Comparison of ENCODE assay signal across 3 cellular contexts in the genomic region with DNA sequence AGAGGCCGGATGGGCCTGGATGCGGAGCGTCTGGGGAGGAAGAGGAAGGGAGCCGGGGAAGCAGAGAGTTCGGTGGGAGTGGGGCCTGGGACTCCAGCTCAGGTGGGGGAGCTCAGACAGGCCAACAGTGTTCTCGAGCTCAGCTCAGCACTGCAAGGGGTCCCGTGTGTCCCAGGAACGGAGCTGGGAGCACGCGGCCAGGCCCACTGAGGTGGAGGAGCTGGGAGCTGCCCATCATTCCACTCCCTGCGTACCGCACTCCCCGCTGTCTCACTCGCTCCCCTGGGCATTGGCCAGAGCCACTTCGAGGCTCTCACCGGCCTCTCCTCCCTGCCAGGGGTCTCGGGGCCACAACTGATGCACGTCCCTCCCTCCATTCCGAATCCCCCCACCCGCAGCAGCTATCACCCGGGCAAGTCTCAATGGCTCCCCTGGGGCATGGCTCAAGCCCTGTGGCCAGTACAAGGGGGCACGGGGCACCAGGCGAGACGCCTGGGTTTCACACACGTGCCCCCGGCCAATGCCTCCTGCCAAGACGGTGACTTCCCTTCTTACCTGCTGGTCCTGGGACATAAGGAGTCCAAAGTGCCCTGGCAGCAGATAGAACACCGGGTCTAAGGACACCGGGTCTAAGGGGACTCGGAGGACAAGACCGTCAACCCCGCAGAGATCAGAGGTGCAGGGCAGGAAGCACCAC.
TF ChIP-seq lines count a peak whose summit lies in the region.

No MANE protein-coding gene starts in this region.

TF ChIP-seq in liver, 16 proteins besides CTCF, POLR2A, EP300 and RAD21:
- TF ChIP-seq, protein P1, sequence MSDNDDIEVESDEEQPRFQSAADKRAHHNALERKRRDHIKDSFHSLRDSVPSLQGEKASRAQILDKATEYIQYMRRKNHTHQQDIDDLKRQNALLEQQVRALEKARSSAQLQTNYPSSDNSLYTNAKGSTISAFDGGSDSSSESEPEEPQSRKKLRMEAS (IDR thresholded peaks at IDR 0.05): no peak
- no peak for TF ChIP-seq HNF4A (conservative IDR thresholded peaks at IDR 0.05)
- no peak for TF ChIP-seq NR2F2 (IDR thresholded peaks at IDR 0.05)
- TF ChIP-seq, protein P2, sequence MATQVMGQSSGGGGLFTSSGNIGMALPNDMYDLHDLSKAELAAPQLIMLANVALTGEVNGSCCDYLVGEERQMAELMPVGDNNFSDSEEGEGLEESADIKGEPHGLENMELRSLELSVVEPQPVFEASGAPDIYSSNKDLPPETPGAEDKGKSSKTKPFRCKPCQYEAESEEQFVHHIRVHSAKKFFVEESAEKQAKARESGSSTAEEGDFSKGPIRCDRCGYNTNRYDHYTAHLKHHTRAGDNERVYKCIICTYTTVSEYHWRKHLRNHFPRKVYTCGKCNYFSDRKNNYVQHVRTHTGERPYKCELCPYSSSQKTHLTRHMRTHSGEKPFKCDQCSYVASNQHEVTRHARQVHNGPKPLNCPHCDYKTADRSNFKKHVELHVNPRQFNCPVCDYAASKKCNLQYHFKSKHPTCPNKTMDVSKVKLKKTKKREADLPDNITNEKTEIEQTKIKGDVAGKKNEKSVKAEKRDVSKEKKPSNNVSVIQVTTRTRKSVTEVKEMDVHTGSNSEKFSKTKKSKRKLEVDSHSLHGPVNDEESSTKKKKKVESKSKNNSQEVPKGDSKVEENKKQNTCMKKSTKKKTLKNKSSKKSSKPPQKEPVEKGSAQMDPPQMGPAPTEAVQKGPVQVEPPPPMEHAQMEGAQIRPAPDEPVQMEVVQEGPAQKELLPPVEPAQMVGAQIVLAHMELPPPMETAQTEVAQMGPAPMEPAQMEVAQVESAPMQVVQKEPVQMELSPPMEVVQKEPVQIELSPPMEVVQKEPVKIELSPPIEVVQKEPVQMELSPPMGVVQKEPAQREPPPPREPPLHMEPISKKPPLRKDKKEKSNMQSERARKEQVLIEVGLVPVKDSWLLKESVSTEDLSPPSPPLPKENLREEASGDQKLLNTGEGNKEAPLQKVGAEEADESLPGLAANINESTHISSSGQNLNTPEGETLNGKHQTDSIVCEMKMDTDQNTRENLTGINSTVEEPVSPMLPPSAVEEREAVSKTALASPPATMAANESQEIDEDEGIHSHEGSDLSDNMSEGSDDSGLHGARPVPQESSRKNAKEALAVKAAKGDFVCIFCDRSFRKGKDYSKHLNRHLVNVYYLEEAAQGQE (IDR thresholded peaks at IDR 0.05): no peak
TF ChIP-seq in liver: peak in this region for 0.

TF ChIP-seq in HepG2, 621 proteins besides CTCF, POLR2A, EP300 and RAD21:
- no peak for TF ChIP-seq ZNF550 (CRISPR knock-in tag; IDR thresholded peaks at IDR 0.05; ENCODE audit: borderline replicate concordance)
- no peak for TF ChIP-seq ZMAT5 (CRISPR knock-in tag; IDR thresholded peaks at IDR 0.05; ENCODE audit: borderline replicate concordance, low read depth)
- TF ChIP-seq REL (CRISPR knock-in tag; conservative IDR thresholded peaks at IDR 0.05): no peak
- TF ChIP-seq ZNF766 (CRISPR knock-in tag; IDR thresholded peaks at IDR 0.05; ENCODE audit: borderline replicate concordance): no peak

TF ChIP-seq in SK-N-SH, 30 proteins besides CTCF, POLR2A, EP300 and RAD21:
- TF ChIP-seq GATA2 (CRISPR knock-in tag; IDR thresholded peaks at IDR 0.05) (no peak), ZBTB33 (IDR thresholded peaks at IDR 0.05; ENCODE audit: borderline replicate concordance, low read depth) (no peak), PBX3 (IDR thresholded peaks at IDR 0.05) (no peak), EZH2phosphoT487 (IDR thresholded peaks at IDR 0.05; ENCODE audit: borderline replicate concordance, low read depth) (no peak), RCOR1 (IDR thresholded peaks at IDR 0.05; ENCODE audit: low read length) (no peak), YY1 (IDR thresholded peaks at IDR 0.05; ENCODE audit: low read depth) (no peak), MXI1 (IDR thresholded peaks at IDR 0.05; ENCODE audit: low read depth, low read length) (no peak), GABPA (IDR thresholded peaks at IDR 0.05; ENCODE audit: low read depth) (no peak), RFX5 (IDR thresholded peaks at IDR 0.05; ENCODE audit: low read length) (no peak)
